2 cellular contexts compared by ENCODE assay signal in genomic region chr15:50864876-50865275, GRCh38.
A peak's percentile ranks its signal among the peaks of the same experiment; 100 is the strongest.
TF ChIP-seq lines count a peak whose summit lies in the region.

No MANE protein-coding gene starts in this region.

TF ChIP-seq in SK-N-SH treated with all-trans-retinoic acid at 6 μM for 48 hours, 23 proteins besides CTCF, POLR2A, EP300 and RAD21:
- TF ChIP-seq TSHZ2 (CRISPR knock-in tag; IDR thresholded peaks at IDR 0.05) (no peak), ISL1 (CRISPR knock-in tag; IDR thresholded peaks at IDR 0.05) (peak; percentile 18; the same call in 1 of the 2 replicates)

TF ChIP-seq in SK-N-SH, 30 proteins besides CTCF, POLR2A, EP300 and RAD21 (continued from another document):
- TF ChIP-seq IRF3 (IDR thresholded peaks at IDR 0.05; ENCODE audit: low read depth, low read length) (no peak), RFX5 (IDR thresholded peaks at IDR 0.05; ENCODE audit: low read length) (no peak), NRF1 (IDR thresholded peaks at IDR 0.05; ENCODE audit: low read depth, low read length) (no peak), TEAD4 (IDR thresholded peaks at IDR 0.05; ENCODE audit: borderline replicate concordance, insufficient read depth) (no peak), FOXJ3 (CRISPR knock-in tag; IDR thresholded peaks at IDR 0.05) (no peak), EZH2phosphoT487 (IDR thresholded peaks at IDR 0.05; ENCODE audit: borderline replicate concordance, low read depth) (no peak), USF1 (IDR thresholded peaks at IDR 0.05; ENCODE audit: borderline replicate concordance, low read depth) (no peak), ZBTB33 (IDR thresholded peaks at IDR 0.05; ENCODE audit: borderline replicate concordance, low read depth) (no peak)
TF ChIP-seq in SK-N-SH: peak in this region for 0.
